ENCODE assay signal across 7 cellular contexts in genomic region chr19:1879982-1880381, GRCh38. TPM values are rescaled to one million over a fixed set of nuclear protein-coding genes. Genes with fewer than 3 reads are reported as not detected.
DNase-seq lines count a peak whose midpoint lies in the region; ATAC-seq and TF ChIP-seq lines count a peak whose summit lies in the region.
"Not testable (repeated sequence)": the region's sequence is repeated elsewhere in the genome, so short reads cannot be mapped to it uniquely, and the experiment has no call there.

No MANE protein-coding gene starts in this region.

- not testable (repeated sequence) for H3K27me3 ChIP-seq in CD4-positive, alpha-beta memory T cell (ENCODE audit: insufficient read depth, low read length); left ventricle myocardium inferior (ENCODE audit: low read depth)

- ATAC-seq in T-cell (replicated peaks in 1 of 4); naive thymus-derived CD8-positive, alpha-beta T cell: not testable (repeated sequence)

- CTCF ChIA-PET in CD4-positive, alpha-beta memory T cell (lab: Charles Lee; ENCODE audit: partially characterized antibody): interaction anchor here (0.5 kb wide), 1 partner anchor 13 kb away, joined by 3 read pairs; no protein-coding TSS in a partner anchor
- CTCF ChIA-PET in T-cell (lab: Charles Lee): not testable (repeated sequence)
- CTCF ChIA-PET in activated naive CD4-positive, alpha-beta T cell treated with anti-CD3 and anti-CD28 coated beads, Interleukin-2, amount 10 ng/mL, durations not matched to agents 7 days and 5 days (lab: Charles Lee): interaction anchor here (1.2 kb wide), 1 partner anchor 18 kb away, joined by 3 read pairs; no protein-coding TSS in a partner anchor

- peaks cover 44% of the 10 kb centered on the region for H3K4me1 ChIP-seq in CD4-positive, alpha-beta memory T cell (ENCODE audit: insufficient read depth, low read length)
- H3K4me1 ChIP-seq in left ventricle myocardium inferior: peaks cover 72% of the 10 kb centered on the region

- not testable (repeated sequence) for H3K36me3 ChIP-seq in CD4-positive, alpha-beta memory T cell (ENCODE audit: insufficient read depth, low read length); left ventricle myocardium inferior

- H3K36me3 Mint-ChIP-seq in CD4-positive, alpha-beta memory T cell: peaks cover 3 to 35% of the 10 kb centered on the region in 2 donors
- peaks cover 11% of the 10 kb centered on the region for H3K36me3 Mint-ChIP-seq in T-cell
- H3K36me3 Mint-ChIP-seq in activated naive CD4-positive, alpha-beta T cell treated with anti-CD3 and anti-CD28 coated beads, Interleukin-2, amount 10 ng/mL, durations not matched to agents 7 days and 5 days: peaks cover 47% of the 10 kb centered on the region
- H3K36me3 Mint-ChIP-seq in naive thymus-derived CD8-positive, alpha-beta T cell: not testable (repeated sequence)

- DNase-seq in CD4-positive, alpha-beta memory T cell; T-cell; activated naive CD4-positive, alpha-beta T cell treated with anti-CD3 and anti-CD28 coated beads, Interleukin-2, amount 10 ng/mL, durations not matched to agents 7 days and 5 days; left ventricle myocardium inferior; naive thymus-derived CD8-positive, alpha-beta T cell; substantia nigra (lab: John Stamatoyannopoulos, UW): not testable (repeated sequence)

- peaks cover 17 to 48% (median 36%) of the 10 kb centered on the region in 4 donors for H3K4me1 Mint-ChIP-seq in CD4-positive, alpha-beta memory T cell
- H3K4me1 Mint-ChIP-seq in T-cell: peaks cover 39 to 55% (median 40%) of the 10 kb centered on the region in 3 donors
- H3K4me1 Mint-ChIP-seq in activated naive CD4-positive, alpha-beta T cell treated with anti-CD3 and anti-CD28 coated beads, Interleukin-2, amount 10 ng/mL, durations not matched to agents 7 days and 5 days: peaks cover 42% of the 10 kb centered on the region
- peaks cover 25 to 44% (median 37%) of the 10 kb centered on the region in 4 donors for H3K4me1 Mint-ChIP-seq in naive thymus-derived CD8-positive, alpha-beta T cell

- peak overlapping the region in 5 of 7 donors; percentile 22 to 70 (median 42) for H3K27ac Mint-ChIP-seq in CD4-positive, alpha-beta memory T cell
- peak overlapping the region; percentile 44 to 55 for H3K27ac Mint-ChIP-seq in T-cell
- not testable (repeated sequence) for H3K27ac Mint-ChIP-seq in activated naive CD4-positive, alpha-beta T cell treated with anti-CD3 and anti-CD28 coated beads, Interleukin-2, amount 10 ng/mL, durations not matched to agents 7 days and 5 days
- peak overlapping the region in 8 of 10 donors; percentile 41 to 90 (median 70) for H3K27ac Mint-ChIP-seq in naive thymus-derived CD8-positive, alpha-beta T cell

- H3K4me3 Mint-ChIP-seq in CD4-positive, alpha-beta memory T cell: peak overlapping the region in 1 of 8 donors; percentile 52
- H3K4me3 Mint-ChIP-seq in T-cell: peak overlapping the region in 2 of 3 donors; percentile 13 to 45
- H3K4me3 Mint-ChIP-seq in activated naive CD4-positive, alpha-beta T cell treated with anti-CD3 and anti-CD28 coated beads, Interleukin-2, amount 10 ng/mL, durations not matched to agents 7 days and 5 days: peak overlapping the region; percentile 18
- peak overlapping the region in 4 of 10 donors; percentile 30 to 63 (median 49) for H3K4me3 Mint-ChIP-seq in naive thymus-derived CD8-positive, alpha-beta T cell

- H3K27ac ChIP-seq in CD4-positive, alpha-beta memory T cell (ENCODE audit: low read depth, low read length): not testable (repeated sequence)
- peak overlapping the region; percentile 79 for H3K27ac ChIP-seq in cingulate gyrus (ENCODE audit: low read depth, low read length)
- peak overlapping the region; percentile 90 for H3K27ac ChIP-seq in left ventricle myocardium inferior (replicated peaks)
- peak overlapping the region; percentile 92 for H3K27ac ChIP-seq in substantia nigra (ENCODE audit: low read depth, low read length, poor library complexity, severe bottlenecking)

- intact Hi-C loops in CD4-positive, alpha-beta memory T cell (cut with micrococcal nuclease); left ventricle myocardium inferior (cut with micrococcal nuclease): not testable (repeated sequence)

- TF ChIP-seq CTCF in left ventricle myocardium inferior (IDR thresholded peaks at IDR 0.05; ENCODE audit: borderline replicate concordance): not testable (repeated sequence)

- not testable (repeated sequence) for H3K4me3 ChIP-seq in CD4-positive, alpha-beta memory T cell (ENCODE audit: low read length in 2 of 2)
- H3K4me3 ChIP-seq in left ventricle myocardium inferior: peak overlapping the region; percentile 85

- H3K27me3 Mint-ChIP-seq in CD4-positive, alpha-beta memory T cell; T-cell; activated naive CD4-positive, alpha-beta T cell treated with anti-CD3 and anti-CD28 coated beads, Interleukin-2, amount 10 ng/mL, durations not matched to agents 7 days and 5 days; naive thymus-derived CD8-positive, alpha-beta T cell: not testable (repeated sequence)

- POLR2A ChIA-PET in CD4-positive, alpha-beta memory T cell (lab: Charles Lee; ENCODE audit: partially characterized antibody); T-cell (lab: Charles Lee): not testable (repeated sequence)
- POLR2A ChIA-PET in naive thymus-derived CD8-positive, alpha-beta T cell (lab: Charles Lee): interaction anchor here (4.9 to 8.7 kb wide), 2 partner anchors 16 to 23 kb away, joined by 35 to 113 read pairs; no protein-coding TSS in a partner anchor

- not testable (repeated sequence) for H3K9me3 Mint-ChIP-seq in CD4-positive, alpha-beta memory T cell; T-cell; activated naive CD4-positive, alpha-beta T cell treated with anti-CD3 and anti-CD28 coated beads, Interleukin-2, amount 10 ng/mL, durations not matched to agents 7 days and 5 days; naive thymus-derived CD8-positive, alpha-beta T cell

- H3K9me3 ChIP-seq in CD4-positive, alpha-beta memory T cell (ENCODE audit: control insufficient read depth in 1 of 2, low read length in 2 of 2); left ventricle myocardium inferior (replicated peaks): not testable (repeated sequence)

RNA-seq across cellular contexts. Expression of gene ABHD17A, which starts 5.3 kb away (rescaled TPM):
- total RNA-seq in CD4-positive, alpha-beta memory T cell: 100 to 1,000 TPM; 106 to 109 TPM
- 100 to 1,000 TPM; 138 to 204 TPM for polyA plus RNA-seq in CD4-positive, alpha-beta memory T cell
- 100 to 1,000 TPM; 136 to 185 (median 151) TPM for total RNA-seq in T-cell
- 55.6 TPM for total RNA-seq in left ventricle myocardium inferior
- 100 to 1,000 TPM; 106 to 109 TPM for total RNA-seq in naive thymus-derived CD8-positive, alpha-beta T cell
- 100 to 1,000 TPM; 153 to 207 (median 155) TPM for polyA plus RNA-seq in naive thymus-derived CD8-positive, alpha-beta T cell

RNA-seq across cellular contexts. Expression of gene KLF16, which starts 16.6 kb away (rescaled TPM):
- total RNA-seq in CD4-positive, alpha-beta memory T cell: 10 to 100 TPM; 17.9 to 19.3 TPM
- polyA plus RNA-seq in CD4-positive, alpha-beta memory T cell: 1 to 10 TPM in 1 of 2 donors, under 1 TPM in 1; 0.39 to 1.3 TPM
- 10 to 100 TPM; 29.8 to 61.4 (median 32.7) TPM for total RNA-seq in T-cell
- 6.4 TPM for total RNA-seq in left ventricle myocardium inferior
- total RNA-seq in naive thymus-derived CD8-positive, alpha-beta T cell: 10 to 100 TPM; 18.5 to 19.9 TPM
- polyA plus RNA-seq in naive thymus-derived CD8-positive, alpha-beta T cell: under 1 TPM; 0.23 to 0.84 (median 0.36) TPM

RNA-seq across cellular contexts. Expression of gene ADAT3, which starts 25.2 kb away (rescaled TPM):
- 1 to 10 TPM; 3.7 to 4.9 TPM for total RNA-seq in CD4-positive, alpha-beta memory T cell
- 1 to 10 TPM; 1.4 to 3.9 TPM for polyA plus RNA-seq in CD4-positive, alpha-beta memory T cell
- total RNA-seq in T-cell (10 to 100 TPM in 1 of 5 donors, 1 to 10 TPM in 4; 6.0 to 16.1 (median 7.7) TPM), left ventricle myocardium inferior (1.8 TPM)
- 1 to 10 TPM; 4.2 to 4.5 TPM for total RNA-seq in naive thymus-derived CD8-positive, alpha-beta T cell
- polyA plus RNA-seq in naive thymus-derived CD8-positive, alpha-beta T cell: 1 to 10 TPM; 1.9 to 3.6 (median 3.6) TPM

RNA-seq across cellular contexts. Expression of gene SCAMP4, which starts 25.2 kb away (rescaled TPM):
- 10 to 100 TPM; 23.4 to 29.1 TPM for total RNA-seq in CD4-positive, alpha-beta memory T cell
- 10 to 100 TPM in 1 of 2 donors, 1 to 10 TPM in 1; 9.8 to 15.5 TPM for polyA plus RNA-seq in CD4-positive, alpha-beta memory T cell
- total RNA-seq in T-cell: 10 to 100 TPM; 24.8 to 49.2 (median 27.5) TPM
- 16.2 TPM for total RNA-seq in left ventricle myocardium inferior
- 10 to 100 TPM; 20.7 to 23.4 TPM for total RNA-seq in naive thymus-derived CD8-positive, alpha-beta T cell
- 10 to 100 TPM; 12.1 to 15.5 (median 12.5) TPM for polyA plus RNA-seq in naive thymus-derived CD8-positive, alpha-beta T cell

RNA-seq across cellular contexts. Expression of gene REXO1, which starts 31.7 kb away (rescaled TPM):
- 10 to 100 TPM; 57.1 to 57.3 TPM for total RNA-seq in CD4-positive, alpha-beta memory T cell
- 10 to 100 TPM in 1 of 2 donors, 1 to 10 TPM in 1; 1.5 to 11.9 TPM for polyA plus RNA-seq in CD4-positive, alpha-beta memory T cell
- total RNA-seq in T-cell: 10 to 100 TPM; 68.4 to 97.5 (median 78.7) TPM
- 17.7 TPM for total RNA-seq in left ventricle myocardium inferior
- 10 to 100 TPM; 78.1 to 86.2 TPM for total RNA-seq in naive thymus-derived CD8-positive, alpha-beta T cell
- 1 to 10 TPM; 2.7 to 6.8 (median 3.1) TPM for polyA plus RNA-seq in naive thymus-derived CD8-positive, alpha-beta T cell
